14 cellular contexts compared by ENCODE assay signal in genomic region chr10:31362023-31362641, GRCh38. TPM values are rescaled to one million over a fixed set of nuclear protein-coding genes. Genes with fewer than 3 reads are reported as not detected.
DNase-seq lines count a peak whose midpoint lies in the region; ATAC-seq and TF ChIP-seq lines count a peak whose summit lies in the region.
"Had no signal": no experiment of that assay in that cellular context is flagged by ENCODE, and none has a peak within 500 bp of the region (broad histone marks: within the 10 kb centered on the region; RNA-seq: fewer than 3 reads in every experiment).

No MANE protein-coding gene starts in this region.

- TF ChIP-seq CTCF in right atrium auricular region (IDR thresholded peaks at IDR 0.05): no peak

- no peak overlapping the region for H3K27ac ChIP-seq in right cardiac atrium (ENCODE audit: low read length)
- no peak overlapping the region for H3K27ac ChIP-seq in right atrium auricular region
- H3K27ac ChIP-seq in mesenchymal stem cell (ENCODE audit: low read length, poor library complexity, severe bottlenecking): no peak overlapping the region
- H3K27ac ChIP-seq: 22Rv1 had no signal

- no peak overlapping the region for H2BK12ac ChIP-seq in mesenchymal stem cell (ENCODE audit: low read length in 2 of 2)

- 97% methylated on average over 44 of the region's 44 CpGs for WGBS in right cardiac atrium
- 97% methylated on average over 44 of the region's 44 CpGs for WGBS in mesenchymal stem cell

- no peak overlapping the region for H4K8ac ChIP-seq in mesenchymal stem cell (ENCODE audit: low read length)

- H3K14ac ChIP-seq in mesenchymal stem cell (ENCODE audit: low read length in 2 of 2): no peak overlapping the region

- intact Hi-C loops in right cardiac atrium (cut with DNase I): no loop called here

- H4K91ac ChIP-seq in mesenchymal stem cell (ENCODE audit: low read length): peak overlapping the region; percentile 27

- no peak overlapping the region for H3K4me3 ChIP-seq in right cardiac atrium (ENCODE audit: low read length)
- no peak overlapping the region for H3K4me3 ChIP-seq in right atrium auricular region
- no peak overlapping the region for H3K4me3 ChIP-seq in mesenchymal stem cell (ENCODE audit: insufficient read depth in 1 of 2, low read depth in 1 of 2, low read length in 2 of 2)
- H3K4me3 ChIP-seq: HAP-1 had no signal

- no peak overlapping the region for H2AFZ ChIP-seq in mesenchymal stem cell (ENCODE audit: low read depth, low read length)

- peaks cover 8% of the 10 kb centered on the region for H3K36me3 ChIP-seq in right atrium auricular region
- peaks cover 31 to 41% of the 10 kb centered on the region in 2 experiments for H3K36me3 ChIP-seq in mesenchymal stem cell (ENCODE audit: control insufficient read depth in 1 of 2, insufficient read depth in 2 of 2, low read depth in 1 of 2, low read length in 2 of 2)
- H3K36me3 ChIP-seq: HAP-1 had no signal

- H3K4ac ChIP-seq in mesenchymal stem cell (ENCODE audit: low read depth in 1 of 2, low read length in 2 of 2): no peak overlapping the region

- H3K27me3 ChIP-seq in right cardiac atrium (ENCODE audit: control insufficient read depth, insufficient read depth) (no peaks in the 10 kb centered on the region), right atrium auricular region (no peaks in the 10 kb centered on the region), mesenchymal stem cell (ENCODE audit: control insufficient read depth in 1 of 2, insufficient read depth in 1 of 2, low read length in 2 of 2) (no peaks in the 10 kb centered on the region)

- ATAC-seq in right cardiac atrium: no peak
- no peak for ATAC-seq in GM18498 (IDR thresholded peaks at IDR 0.05; ENCODE audit: unreplicated experiment)

- H3K23ac ChIP-seq in mesenchymal stem cell (ENCODE audit: low read length in 2 of 2): no peak overlapping the region

- no peak overlapping the region for H3K9ac ChIP-seq in mesenchymal stem cell (ENCODE audit: low read length)

- no peak overlapping the region for H2BK120ac ChIP-seq in mesenchymal stem cell (ENCODE audit: low read depth, low read length)

- H3K9me3 ChIP-seq in right cardiac atrium (ENCODE audit: control insufficient read depth, low read length) (no peaks in the 10 kb centered on the region), right atrium auricular region (no peaks in the 10 kb centered on the region), mesenchymal stem cell (ENCODE audit: control insufficient read depth, low read length) (peaks cover 4% of the 10 kb centered on the region)
- H3K9me3 ChIP-seq: HAP-1 had no signal

- no peak overlapping the region for H3K18ac ChIP-seq in mesenchymal stem cell (ENCODE audit: low read depth in 1 of 2, low read length in 2 of 2)

- H2AK5ac ChIP-seq in mesenchymal stem cell (ENCODE audit: low read length, severe bottlenecking): no peak overlapping the region

- H3K79me1 ChIP-seq in mesenchymal stem cell (replicated peaks; ENCODE audit: low read length, poor library complexity, severe bottlenecking): peaks cover 23% of the 10 kb centered on the region

- peak; percentile 4 for DNase-seq in DMS 273 (lab: John Stamatoyannopoulos, UW; ENCODE audit: unreplicated experiment)
- DNase-seq in DMS 273 treated with DMSO at 0.1 percent for 48 hours (lab: John Stamatoyannopoulos, UW): no peak
- DNase-seq in right cardiac atrium: peak; percentile 9 to 48 (median 40)
- no peak for DNase-seq in right atrium auricular region (ENCODE audit: low spot score)
- DNase-seq in mesenchymal stem cell: no peak
- no peak for DNase-seq in activated T-cell treated with anti-CD3 and anti-CD28 coated beads, Interleukin-2, amount 50 U/mL, for 48 hours
- DNase-seq: Calu3, DMS153, DMS79 treated with DMSO at 0.1 percent for 48 hours, EL, GDM1 had no signal

- no peak overlapping the region for H2BK5ac ChIP-seq in mesenchymal stem cell (ENCODE audit: low read depth, low read length, poor library complexity, severe bottlenecking)

- H3K4me1 ChIP-seq in right cardiac atrium (ENCODE audit: control insufficient read depth, insufficient read depth, low read length) (no peaks in the 10 kb centered on the region), right atrium auricular region (peaks cover 0 to 29% of the 10 kb centered on the region in 2 donors), mesenchymal stem cell (ENCODE audit: control insufficient read depth, insufficient read depth, low read depth, low read length) (no peaks in the 10 kb centered on the region)

- H3K4me2 ChIP-seq in mesenchymal stem cell (ENCODE audit: low read length, poor library complexity, severe bottlenecking): no peak overlapping the region

- H2BK15ac ChIP-seq in mesenchymal stem cell (ENCODE audit: low read depth, poor library complexity, severe bottlenecking): no peak overlapping the region

RNA-seq across cellular contexts. Expression of gene ZEB1, which starts 43.1 kb away (rescaled TPM):
- total RNA-seq in right cardiac atrium (10 to 100 TPM; 64.9 to 72.8 (median 69.2) TPM), right atrium auricular region (10 to 100 TPM; 52.9 to 60.8 TPM)
- polyA plus RNA-seq in right cardiac atrium: 13.9 TPM
- 32.8 TPM for polyA plus RNA-seq in mesenchymal stem cell (2013, experiment 1 of 2)
- 34.0 TPM for polyA plus RNA-seq in mesenchymal stem cell (2013, experiment 2 of 2)

Comparison
In these comparisons a context has a peak if more than half of its experiments do, and no peak if none do; other contexts are left out.
1. DNase-seq: peak in DMS 273 (single experiment) and right cardiac atrium (3 of 3); none in DMS 273 treated with DMSO at 0.1 percent for 48 hours (single experiment), right atrium auricular region (single experiment), mesenchymal stem cell (single experiment) and activated T-cell treated with anti-CD3 and anti-CD28 coated beads, Interleukin-2, amount 50 U/mL, for 48 hours (0 of 2).